ENCODE assay signal across 9 cellular contexts in genomic region chr6:42727627-42728026, GRCh38. TPM values are rescaled to one million over a fixed set of nuclear protein-coding genes. Genes with fewer than 3 reads are reported as not detected.
A peak's percentile ranks its signal among the peaks of the same experiment; 100 is the strongest.
DNase-seq lines count a peak whose midpoint lies in the region; ATAC-seq and TF ChIP-seq lines count a peak whose summit lies in the region.
"Had no signal": no experiment of that assay in that cellular context is flagged by ENCODE, and none has a peak within 500 bp of the region (broad histone marks: within the 10 kb centered on the region; RNA-seq: fewer than 3 reads in every experiment).

No MANE protein-coding gene starts in this region.

- H3K9me3 Mint-ChIP-seq in activated naive CD4-positive, alpha-beta T cell treated with anti-CD3 and anti-CD28 coated beads, Interleukin-2, amount 50 U/mL, for 24 hours = no peaks in the 10 kb centered on the region
- H3K9me3 Mint-ChIP-seq in dendritic cell treated with granulocyte-macrophage colony-stimulating factor and Interleukin-4, amounts not matched to agents 40 ng/mL and 50 ng/mL, for 4 days = peaks cover 5% of the 10 kb centered on the region
- no peaks in the 10 kb centered on the region for H3K9me3 Mint-ChIP-seq in naive B cell

- H3K36me3 Mint-ChIP-seq in activated naive CD4-positive, alpha-beta T cell treated with anti-CD3 and anti-CD28 coated beads, Interleukin-2, amount 50 U/mL, for 24 hours = no peaks in the 10 kb centered on the region
- H3K36me3 Mint-ChIP-seq in dendritic cell treated with granulocyte-macrophage colony-stimulating factor and Interleukin-4, amounts not matched to agents 40 ng/mL and 50 ng/mL, for 4 days (ENCODE audit: low read depth) = no peaks in the 10 kb centered on the region
- H3K36me3 Mint-ChIP-seq in naive B cell = no peaks in the 10 kb centered on the region

- DNase-seq in activated naive CD4-positive, alpha-beta T cell (lab: John Stamatoyannopoulos, UW) = no peak
- DNase-seq in naive B cell = no peak
- DNase-seq in vagina (ENCODE audit: extremely low spot score in 2 of 2) = no peak
- DNase-seq in SKM-1 treated with dmso at 0.1 percent for 144 hours (lab: John Stamatoyannopoulos, UW; ENCODE audit: unreplicated experiment) = no peak
- DNase-seq: PC-9 had no signal

- H3K4me1 Mint-ChIP-seq in activated naive CD4-positive, alpha-beta T cell treated with anti-CD3 and anti-CD28 coated beads, Interleukin-2, amount 50 U/mL, for 24 hours = peaks cover 23% of the 10 kb centered on the region
- H3K4me1 Mint-ChIP-seq in dendritic cell treated with granulocyte-macrophage colony-stimulating factor and Interleukin-4, amounts not matched to agents 40 ng/mL and 50 ng/mL, for 4 days (ENCODE audit: low read depth) = peaks cover 19% of the 10 kb centered on the region
- H3K4me1 Mint-ChIP-seq in naive B cell = peaks cover 11 to 24% (median 22%) of the 10 kb centered on the region in 3 donors

- H3K27me3 ChIP-seq in vagina = no peaks in the 10 kb centered on the region

- no peaks in the 10 kb centered on the region for H3K9me3 ChIP-seq in vagina

- H3K4me3 Mint-ChIP-seq in activated naive CD4-positive, alpha-beta T cell treated with anti-CD3 and anti-CD28 coated beads, Interleukin-2, amount 50 U/mL, for 24 hours = peak overlapping the region; percentile 92
- peak overlapping the region; percentile 32 for H3K4me3 Mint-ChIP-seq in dendritic cell treated with granulocyte-macrophage colony-stimulating factor and Interleukin-4, amounts not matched to agents 40 ng/mL and 50 ng/mL, for 4 days
- H3K4me3 Mint-ChIP-seq in naive B cell = peak overlapping the region in 7 of 8 donors; percentile 84 to 96 (median 93)

- peak overlapping the region; percentile 87 for H3K27ac ChIP-seq in vagina
- H3K27ac ChIP-seq: PC-9 had no signal

- no peaks in the 10 kb centered on the region for H3K27me3 Mint-ChIP-seq in activated naive CD4-positive, alpha-beta T cell treated with anti-CD3 and anti-CD28 coated beads, Interleukin-2, amount 50 U/mL, for 24 hours
- peaks cover 8% of the 10 kb centered on the region for H3K27me3 Mint-ChIP-seq in dendritic cell treated with granulocyte-macrophage colony-stimulating factor and Interleukin-4, amounts not matched to agents 40 ng/mL and 50 ng/mL, for 4 days
- H3K27me3 Mint-ChIP-seq in naive B cell = no peaks in the 10 kb centered on the region

- no peak for TF ChIP-seq POLR2A in vagina (IDR thresholded peaks at IDR 0.05)

- peak overlapping the region; percentile 50 to 62 for H3K4me3 ChIP-seq in vagina
- H3K4me3 ChIP-seq: PC-9 had no signal

- H3K36me3 ChIP-seq in vagina = no peaks in the 10 kb centered on the region

- H3K4me1 ChIP-seq in vagina = peaks cover 17% of the 10 kb centered on the region

- H3K27ac Mint-ChIP-seq in activated naive CD4-positive, alpha-beta T cell treated with anti-CD3 and anti-CD28 coated beads, Interleukin-2, amount 50 U/mL, for 24 hours = peak overlapping the region; percentile 98
- H3K27ac Mint-ChIP-seq in dendritic cell treated with granulocyte-macrophage colony-stimulating factor and Interleukin-4, amounts not matched to agents 40 ng/mL and 50 ng/mL, for 4 days = peak overlapping the region; percentile 90
- H3K27ac Mint-ChIP-seq in naive B cell = peak overlapping the region in 4 of 6 donors; percentile 23 to 99 (median 73)

- intact Hi-C loops in dendritic cell treated with granulocyte-macrophage colony-stimulating factor and Interleukin-4, amounts not matched to agents 40 ng/mL and 50 ng/mL, for 4 days (cut with micrococcal nuclease) = loop anchor here (2.0 to 5.0 kb wide), 2 partner anchors 19 to 35 kb away; partner anchors contain the start of gene TBCC
- intact Hi-C loops in vagina (cut with DNase I) = loop anchor here (5.0 to 10.0 kb wide), 2 partner anchors 65 to 147 kb away; partner anchors contain the start of gene RPL7L1

- ATAC-seq in naive B cell (ENCODE audit: low read depth in 2 of 2) (no peak), HG03175 (IDR thresholded peaks at IDR 0.05; ENCODE audit: unreplicated experiment) (no peak), HG03520 (IDR thresholded peaks at IDR 0.05; ENCODE audit: unreplicated experiment) (no peak)

- TF ChIP-seq CTCF in vagina (IDR thresholded peaks at IDR 0.05) = no peak

RNA-seq across cellular contexts. Expression of gene PRPH2, which starts 5.2 kb away (rescaled TPM):
- under 1 TPM in 4 of 6 donors, not detected in 2; 0.13 to 0.36 (median 0.23) TPM for polyA plus RNA-seq in naive B cell (ENCODE audit: low read depth in 6 of 6)
- total RNA-seq in vagina = not detected
- total RNA-seq: PC-9 had no signal

RNA-seq across cellular contexts. Expression of gene TBCC, which starts 18.3 kb away (rescaled TPM):
- polyA plus RNA-seq in naive B cell (ENCODE audit: low read depth in 6 of 6) = 100 to 1,000 TPM in 1 of 6 donors, 10 to 100 TPM in 5; 60.5 to 104 (median 71.8) TPM
- total RNA-seq in vagina = 16.7 TPM

RNA-seq across cellular contexts. Expression of gene BICRAL, which starts 54.2 kb away (rescaled TPM):
- polyA plus RNA-seq in naive B cell (ENCODE audit: low read depth in 6 of 6) = 1 to 10 TPM; 1.8 to 4.9 (median 4.1) TPM
- total RNA-seq in vagina = 19.2 TPM

Comparison
In these comparisons a context has a peak if more than half of its experiments do, and no peak if none do; other contexts are left out.
1. H3K4me3 Mint-ChIP-seq: peak in every context shown above with its lines; median percentile 93 in naive B cell; 92 in activated naive CD4-positive, alpha-beta T cell treated with anti-CD3 and anti-CD28 coated beads, Interleukin-2, amount 50 U/mL, for 24 hours; 32 in dendritic cell treated with granulocyte-macrophage colony-stimulating factor and Interleukin-4, amounts not matched to agents 40 ng/mL and 50 ng/mL, for 4 days.